ENCODE assay signal across 8 cellular contexts in genomic region chr10:97290576-97291356, GRCh38. TPM values are rescaled to one million over a fixed set of nuclear protein-coding genes. Genes with fewer than 3 reads are reported as not detected.
DNase-seq lines count a peak whose midpoint lies in the region; ATAC-seq and TF ChIP-seq lines count a peak whose summit lies in the region.
"Not testable (repeated sequence)": the region's sequence is repeated elsewhere in the genome, so short reads cannot be mapped to it uniquely, and the experiment has no call there.

No MANE protein-coding gene starts in this region.

- not testable (repeated sequence) for H3K4me3 ChIP-seq in CD4-positive, CD25-positive, alpha-beta regulatory T cell (ENCODE audit: low read depth, low read length)
- H3K4me3 ChIP-seq in HCT116 (replicated peaks in 1 of 2; ENCODE audit: low read depth in 1 of 2, low read length in 2 of 2) (peak overlapping the region; percentile 70 to 74), OCI-LY7 (ENCODE audit: low read depth, low read length, poor library complexity, severe bottlenecking) (peak overlapping the region; percentile 89), WI38 (ENCODE audit: low read depth, low read length) (peak overlapping the region; percentile 67), epithelial cell of proximal tubule (ENCODE audit: low read depth, low read length) (peak overlapping the region; percentile 88), skeletal muscle cell (ENCODE audit: low read depth, low read length) (peak overlapping the region; percentile 87)

- POLR2A ChIA-PET in HCT116 (lab: Charles Lee) = interaction anchor here (1.0 kb wide), 1 partner anchor 12 kb away, joined by 3 read pairs; no protein-coding TSS in a partner anchor
- POLR2A ChIA-PET in OCI-LY7 (lab: Charles Lee) = interaction anchor here (1.7 to 2.0 kb wide), 3 partner anchors 12 to 24 kb away, joined by 4 to 14 read pairs (median 9); no protein-coding TSS in a partner anchor

- H3K9ac ChIP-seq in HCT116 (ENCODE audit: low read length) = peak overlapping the region; percentile 83

- H3K79me2 ChIP-seq in HCT116 (ENCODE audit: insufficient read depth, low read length) (peaks cover 37% of the 10 kb centered on the region), OCI-LY7 (ENCODE audit: insufficient read depth, low read depth, low read length) (peaks cover 51% of the 10 kb centered on the region)

- peaks cover 12 to 29% (median 13%) of the 10 kb centered on the region in 4 donors for H3K4me1 Mint-ChIP-seq in CD4-positive, CD25-positive, alpha-beta regulatory T cell
- H3K4me1 Mint-ChIP-seq in activated naive CD4-positive, alpha-beta T cell treated with anti-CD3 and anti-CD28 coated beads for 36 hours (ENCODE audit: low read depth) = peaks cover 23% of the 10 kb centered on the region
- H3K4me1 Mint-ChIP-seq in mesothelial cell of epicardium = peaks cover 13% of the 10 kb centered on the region

- peaks cover 14% of the 10 kb centered on the region for H3K27me3 Mint-ChIP-seq in CD4-positive, CD25-positive, alpha-beta regulatory T cell
- H3K27me3 Mint-ChIP-seq in activated naive CD4-positive, alpha-beta T cell treated with anti-CD3 and anti-CD28 coated beads for 36 hours (ENCODE audit: low read depth); mesothelial cell of epicardium (ENCODE audit: low read depth): not testable (repeated sequence)

- H3K9me3 Mint-ChIP-seq in CD4-positive, CD25-positive, alpha-beta regulatory T cell; activated naive CD4-positive, alpha-beta T cell treated with anti-CD3 and anti-CD28 coated beads for 36 hours; mesothelial cell of epicardium: not testable (repeated sequence)

- TF ChIP-seq POLR2A in HCT116 (IDR thresholded peaks at IDR 0.05; ENCODE audit: borderline replicate concordance, extremely low read depth, insufficient read depth, insufficient read length) = not testable (repeated sequence)

- peak overlapping the region; percentile 15 to 95 (median 92) for H3K4me3 Mint-ChIP-seq in CD4-positive, CD25-positive, alpha-beta regulatory T cell
- H3K4me3 Mint-ChIP-seq in activated naive CD4-positive, alpha-beta T cell treated with anti-CD3 and anti-CD28 coated beads for 36 hours = peak overlapping the region; percentile 29
- peak overlapping the region; percentile 76 for H3K4me3 Mint-ChIP-seq in mesothelial cell of epicardium

- H3K9me3 ChIP-seq in CD4-positive, CD25-positive, alpha-beta regulatory T cell (ENCODE audit: control insufficient read depth in 2 of 2, low read length in 2 of 2); HCT116 (ENCODE audit: control insufficient read depth in 1 of 2, insufficient read depth in 1 of 2, low read depth in 1 of 2, low read length in 2 of 2); OCI-LY7 (ENCODE audit: low read length): not testable (repeated sequence)

- ATAC-seq in CD4-positive, CD25-positive, alpha-beta regulatory T cell (ENCODE audit: low read depth in 2 of 2); HCT116: not testable (repeated sequence)

- TF ChIP-seq CTCF in HCT116 (IDR thresholded peaks at IDR 0.05 in 2 of 3, conservative IDR thresholded peaks at IDR 0.05 in 1 of 3; ENCODE audit: borderline replicate concordance in 1 of 3, insufficient read depth in 1 of 3, low read depth in 2 of 3, low read length in 2 of 3); OCI-LY7 (conservative IDR thresholded peaks at IDR 0.05; ENCODE audit: low read length); WI38 (IDR thresholded peaks at IDR 0.05; ENCODE audit: low read depth, low read length); epithelial cell of proximal tubule (conservative IDR thresholded peaks at IDR 0.05; ENCODE audit: low read depth, low read length); mesothelial cell of epicardium (IDR thresholded peaks at IDR 0.05; ENCODE audit: unreplicated experiment): not testable (repeated sequence)

- H2AFZ ChIP-seq in HCT116 (ENCODE audit: low read depth, low read length, poor library complexity, severe bottlenecking); OCI-LY7 (ENCODE audit: low read length): not testable (repeated sequence)

- BruUV-seq in HCT116 (replicated peaks; lab: Mats Ljungman, UMichigan); OCI-LY7 (replicated peaks; lab: Mats Ljungman, UMichigan): not testable (repeated sequence)

- H3K4me1 ChIP-seq in CD4-positive, CD25-positive, alpha-beta regulatory T cell (ENCODE audit: control insufficient read depth, insufficient read depth, low read length, poor library complexity, severe bottlenecking) = peaks cover 12% of the 10 kb centered on the region
- peaks cover 3 to 11% of the 10 kb centered on the region in 2 experiments; a peak in 2 of 4 replicates for H3K4me1 ChIP-seq in HCT116 (ENCODE audit: control insufficient read depth in 1 of 2, insufficient read depth in 2 of 2, low read length in 2 of 2)
- H3K4me1 ChIP-seq in OCI-LY7 (ENCODE audit: insufficient read depth, low read length, poor library complexity, severe bottlenecking) = peaks cover 26% of the 10 kb centered on the region

- H3K4me2 ChIP-seq in HCT116 (ENCODE audit: low read length) (peak overlapping the region; percentile 81), OCI-LY7 (ENCODE audit: low read length) (peak overlapping the region; percentile 81)

- H4K20me1 ChIP-seq in HCT116 (ENCODE audit: insufficient read depth); OCI-LY7 (ENCODE audit: insufficient read depth, low read length): not testable (repeated sequence)

- H3K36me3 ChIP-seq in CD4-positive, CD25-positive, alpha-beta regulatory T cell (ENCODE audit: control insufficient read depth, insufficient read depth, low read length); HCT116 (ENCODE audit: control insufficient read depth in 1 of 2, insufficient read depth in 2 of 2, low read length in 2 of 2): not testable (repeated sequence)
- peaks cover 39% of the 10 kb centered on the region for H3K36me3 ChIP-seq in OCI-LY7 (ENCODE audit: insufficient read depth, low read length)

- CTCF ChIA-PET in HCT116 (lab: Charles Lee) = interaction anchor here (3.1 kb wide), 1 partner anchor 12 kb away, joined by 15 read pairs; no protein-coding TSS in a partner anchor
- CTCF ChIA-PET in OCI-LY7 (lab: Charles Lee; ENCODE audit: unreplicated experiment) = not testable (repeated sequence)
- CTCF ChIA-PET in activated naive CD4-positive, alpha-beta T cell treated with anti-CD3 and anti-CD28 coated beads for 36 hours (lab: Charles Lee) = interaction anchor here (0.6 to 2.0 kb wide), 2 partner anchors 12 to 140 kb away, joined by 3 to 8 read pairs; no protein-coding TSS in a partner anchor

- not testable (repeated sequence) for DNase-seq in CD4-positive, CD25-positive, alpha-beta regulatory T cell; HCT116 (ENCODE audit: low read depth, low spot score); OCI-LY7 (ENCODE audit: low spot score); activated naive CD4-positive, alpha-beta T cell treated with anti-CD3 and anti-CD28 coated beads for 36 hours; epithelial cell of proximal tubule (ENCODE audit: low read depth); mesothelial cell of epicardium (ENCODE audit: low spot score in 2 of 2, unreplicated experiment in 2 of 2); skeletal muscle cell (ENCODE audit: low read depth)

- intact Hi-C loops in HCT116 (cut with micrococcal nuclease); OCI-LY7 (cut with micrococcal nuclease; ENCODE audit: unreplicated experiment): not testable (repeated sequence)
- intact Hi-C loops in activated naive CD4-positive, alpha-beta T cell treated with anti-CD3 and anti-CD28 coated beads for 36 hours (cut with micrococcal nuclease) = loop anchor here (5.0 kb wide), 1 partner anchor 842 kb away; the partner anchor contains the start of gene R3HCC1L

- not testable (repeated sequence) for H3K36me3 Mint-ChIP-seq in CD4-positive, CD25-positive, alpha-beta regulatory T cell; mesothelial cell of epicardium
- peaks cover 12% of the 10 kb centered on the region for H3K36me3 Mint-ChIP-seq in activated naive CD4-positive, alpha-beta T cell treated with anti-CD3 and anti-CD28 coated beads for 36 hours (ENCODE audit: low read depth)

- H3K27me3 ChIP-seq in CD4-positive, CD25-positive, alpha-beta regulatory T cell (ENCODE audit: control insufficient read depth, insufficient read depth, low read length); HCT116 (ENCODE audit: insufficient read depth, low read length): not testable (repeated sequence)

- not testable (repeated sequence) for TF ChIP-seq RAD21 in HCT116 (IDR thresholded peaks at IDR 0.05; ENCODE audit: low read depth)

- H3K9me2 ChIP-seq in HCT116 (ENCODE audit: insufficient read depth); OCI-LY7 (ENCODE audit: insufficient read depth, low read length): not testable (repeated sequence)

- H3K27ac ChIP-seq in CD4-positive, CD25-positive, alpha-beta regulatory T cell (ENCODE audit: insufficient read depth, low read length, poor library complexity, severe bottlenecking); OCI-LY7 (ENCODE audit: low read depth, low read length, poor library complexity, severe bottlenecking): not testable (repeated sequence)
- H3K27ac ChIP-seq in HCT116 (ENCODE audit: low read depth, low read length) = peak overlapping the region; percentile 92; the same call in 1 of the 2 replicates

- RAD21 ChIA-PET in HCT116 (lab: Charles Lee; ENCODE audit: low non-redundant PET in 1 of 2, low total read pairs in 2 of 2, uncharacterized antibody in 2 of 2, unreplicated experiment in 2 of 2) = not testable (repeated sequence)

- peak overlapping the region in 1 of 3 donors; percentile 20 for H3K27ac Mint-ChIP-seq in CD4-positive, CD25-positive, alpha-beta regulatory T cell
- H3K27ac Mint-ChIP-seq in activated naive CD4-positive, alpha-beta T cell treated with anti-CD3 and anti-CD28 coated beads for 36 hours = not testable (repeated sequence)
- H3K27ac Mint-ChIP-seq in mesothelial cell of epicardium = peak overlapping the region; percentile 59

RNA-seq across cellular contexts. Expression of gene ARHGAP19, which starts 1.7 kb away (rescaled TPM):
- 12.9 TPM for total RNA-seq in CD4-positive, CD25-positive, alpha-beta regulatory T cell
- 10 to 100 TPM in 1 of 4 donors, 1 to 10 TPM in 3; 4.4 to 11.1 (median 6.8) TPM for polyA plus RNA-seq in CD4-positive, CD25-positive, alpha-beta regulatory T cell
- 36.8 TPM for total RNA-seq in HCT116 (2021; ENCODE audit: unreplicated experiment)
- polyA plus RNA-seq in HCT116 (2012) = 16.6 and 19.3 TPM in 2 replicates
- 33.3 and 34.1 TPM in 2 replicates for total RNA-seq in OCI-LY7 (2014; rRNA removed; shearing (Covaris generic))
- 60.5 and 73.1 TPM in 2 replicates for total RNA-seq in OCI-LY7 (2022)
- 10 to 100 TPM; 76.7 to 91.9 TPM for total RNA-seq in activated naive CD4-positive, alpha-beta T cell treated with anti-CD3 and anti-CD28 coated beads for 36 hours
- 8.8 and 14.9 TPM in 2 replicates for total RNA-seq in epithelial cell of proximal tubule
- 19.4 to 22.8 TPM (median 22.6 TPM) in 3 replicates for total RNA-seq in mesothelial cell of epicardium

RNA-seq across cellular contexts. Expression of gene FRAT1, which starts 28.3 kb away (rescaled TPM):
- total RNA-seq in CD4-positive, CD25-positive, alpha-beta regulatory T cell = 28.2 TPM
- polyA plus RNA-seq in CD4-positive, CD25-positive, alpha-beta regulatory T cell = 1 to 10 TPM; 5.6 to 8.9 (median 6.4) TPM
- total RNA-seq in HCT116 (2021; ENCODE audit: unreplicated experiment) (1.7 TPM), OCI-LY7 (2022) (12.2 and 12.4 TPM in 2 replicates), epithelial cell of proximal tubule (1.1 and 1.2 TPM in 2 replicates), mesothelial cell of epicardium (2.4 to 2.9 TPM (median 2.4 TPM) in 3 replicates)
- polyA plus RNA-seq in HCT116 (2012) = 0.95 and 1.0 TPM in 2 replicates
- 5.1 and 7.0 TPM in 2 replicates for total RNA-seq in OCI-LY7 (2014; rRNA removed; shearing (Covaris generic))
- total RNA-seq in activated naive CD4-positive, alpha-beta T cell treated with anti-CD3 and anti-CD28 coated beads for 36 hours = 1 to 10 TPM; 2.3 to 3.0 TPM

RNA-seq across cellular contexts. Expression of gene FRAT2, which starts 43.8 kb away (rescaled TPM):
- total RNA-seq in CD4-positive, CD25-positive, alpha-beta regulatory T cell = 28.0 TPM
- 10 to 100 TPM in 3 of 4 donors, 1 to 10 TPM in 1; 8.8 to 17.2 (median 10.9) TPM for polyA plus RNA-seq in CD4-positive, CD25-positive, alpha-beta regulatory T cell
- total RNA-seq in HCT116 (2021; ENCODE audit: unreplicated experiment) (10.7 TPM), OCI-LY7 (2022) (18.3 and 18.4 TPM in 2 replicates), epithelial cell of proximal tubule (6.3 and 11.4 TPM in 2 replicates), mesothelial cell of epicardium (8.9 to 9.2 TPM (median 9.0 TPM) in 3 replicates)
- polyA plus RNA-seq in HCT116 (2012) = 4.3 and 4.7 TPM in 2 replicates
- total RNA-seq in OCI-LY7 (2014; rRNA removed; shearing (Covaris generic)) = 9.3 and 12.3 TPM in 2 replicates
- total RNA-seq in activated naive CD4-positive, alpha-beta T cell treated with anti-CD3 and anti-CD28 coated beads for 36 hours = 1 to 10 TPM; 5.1 to 5.6 TPM

Comparison
In these comparisons a context has a peak if more than half of its experiments do, and no peak if none do; other contexts are left out.
1. H3K4me3 Mint-ChIP-seq: peak in every context shown above with its lines; median percentile 92 in CD4-positive, CD25-positive, alpha-beta regulatory T cell; 76 in mesothelial cell of epicardium; 29 in activated naive CD4-positive, alpha-beta T cell treated with anti-CD3 and anti-CD28 coated beads for 36 hours.